In genomic region chr15:73078291-73078690, GRCh38 we compare ENCODE assay signal across 17 cellular contexts. TPM values are rescaled to one million over a fixed set of nuclear protein-coding genes. Genes with fewer than 3 reads are reported as not detected.
A peak's percentile ranks its signal among the peaks of the same experiment; 100 is the strongest.
DNase-seq lines count a peak whose midpoint lies in the region; ATAC-seq and TF ChIP-seq lines count a peak whose summit lies in the region.
"Had no signal": no experiment of that assay in that cellular context is flagged by ENCODE, and none has a peak within 500 bp of the region (broad histone marks: within the 10 kb centered on the region; RNA-seq: fewer than 3 reads in every experiment).

No MANE protein-coding gene starts in this region.

- WGBS in neuronal stem cell (ENCODE audit: extremely low coverage in 2 of 2, insufficient read length in 2 of 2, insufficient replicate concordance in 1 of 2), 2 donors: no CpG with 5 or more reads among the region's 4 CpGs

- H3K4me3 ChIP-seq in GM23338: no peak overlapping the region
- H3K4me3 ChIP-seq in neuronal stem cell (ENCODE audit: low read length in 2 of 2): no peak overlapping the region

- no peak overlapping the region for H3K27ac Mint-ChIP-seq in GM23338
- H3K27ac Mint-ChIP-seq: CD4-positive, alpha-beta T cell had no signal

- H3K4me3 Mint-ChIP-seq in GM23338: no peak overlapping the region
- H3K4me3 Mint-ChIP-seq: CD4-positive, alpha-beta T cell had no signal

- H3K36me3 Mint-ChIP-seq in GM23338 (ENCODE audit: low read depth): no peaks in the 10 kb centered on the region

- H2AK5ac ChIP-seq in neuronal stem cell (ENCODE audit: low read depth, low read length): no peak overlapping the region

- peaks cover 3% of the 10 kb centered on the region for H3K79me1 ChIP-seq in neuronal stem cell (ENCODE audit: low read depth, low read length)

- no peak overlapping the region for H3K4ac ChIP-seq in neuronal stem cell (ENCODE audit: low read length)

- intact Hi-C loops in cardiac septum (cut with DNase I): no loop called here

- H4K91ac ChIP-seq in neuronal stem cell (ENCODE audit: low read depth, low read length, poor library complexity): no peak overlapping the region

- H3K18ac ChIP-seq in neuronal stem cell (ENCODE audit: low read length): no peak overlapping the region

- H4K8ac ChIP-seq in neuronal stem cell (ENCODE audit: low read depth, low read length): no peak overlapping the region

- no peak overlapping the region for H2BK120ac ChIP-seq in neuronal stem cell (ENCODE audit: low read depth, low read length)

- H3K4me1 ChIP-seq in GM23338 (ENCODE audit: insufficient read depth) (peaks cover 11% of the 10 kb centered on the region), neuronal stem cell (ENCODE audit: control insufficient read depth in 2 of 2, insufficient read depth in 1 of 2, low read depth in 1 of 2, low read length in 2 of 2) (peaks cover 0 to 10% of the 10 kb centered on the region in 2 donors)

- H3F3A ChIP-seq in GM23338 (replicated peaks; ENCODE audit: low read depth): no peaks in the 10 kb centered on the region

- no peaks in the 10 kb centered on the region for H3K9me3 Mint-ChIP-seq in GM23338
- H3K9me3 Mint-ChIP-seq: CD4-positive, alpha-beta T cell had no signal

- peak; percentile 30; the same call in 1 of the 3 replicates for ATAC-seq in GM23338
- no peak for ATAC-seq in GM21526 (IDR thresholded peaks at IDR 0.05; ENCODE audit: low FRiP score, unreplicated experiment)

- H3K9me3 ChIP-seq in neuronal stem cell (replicated peaks in 1 of 2; ENCODE audit: control insufficient read depth in 2 of 2, insufficient read depth in 1 of 2, low read depth in 1 of 2, low read length in 2 of 2): no peaks in the 10 kb centered on the region

- H3K4me2 ChIP-seq in GM23338 (no peak overlapping the region), neuronal stem cell (ENCODE audit: insufficient read depth, low read length, poor library complexity, severe bottlenecking) (no peak overlapping the region)

- H3K79me2 ChIP-seq in GM23338 (replicated peaks; ENCODE audit: insufficient read depth): peaks cover 80% of the 10 kb centered on the region

- no peaks in the 10 kb centered on the region for H3K27me3 Mint-ChIP-seq in GM23338 (ENCODE audit: insufficient read depth, low read depth, poor library complexity)

- H3K4me1 Mint-ChIP-seq in GM23338: peaks cover 21% of the 10 kb centered on the region; the same call in 2 of the 3 replicates

- no peaks in the 10 kb centered on the region for H3K27me3 ChIP-seq in GM23338 (ENCODE audit: insufficient read depth)
- no peaks in the 10 kb centered on the region for H3K27me3 ChIP-seq in neuronal stem cell (ENCODE audit: control insufficient read depth in 3 of 3, insufficient read depth in 3 of 3, low read depth in 1 of 3, low read length in 3 of 3)

- TF ChIP-seq CTCF in GM23338 (conservative IDR thresholded peaks at IDR 0.05; ENCODE audit: low read depth in 2 of 2): no peak

- H3K9ac ChIP-seq in neuronal stem cell (ENCODE audit: low read depth, low read length, poor library complexity): no peak overlapping the region

- H3K27ac ChIP-seq in GM23338 (ENCODE audit: low read depth) (no peak overlapping the region), cingulate gyrus (ENCODE audit: low read depth, low read length) (peak overlapping the region; percentile 61), substantia nigra (ENCODE audit: low read depth, low read length, poor library complexity, severe bottlenecking) (peak overlapping the region; percentile 56), neuronal stem cell (replicated peaks; ENCODE audit: low read length) (no peak overlapping the region)

- H2BK5ac ChIP-seq in neuronal stem cell (ENCODE audit: low read length): no peak overlapping the region

- no peaks in the 10 kb centered on the region for H3K9me2 ChIP-seq in GM23338 (ENCODE audit: insufficient read depth)

- H2AFZ ChIP-seq in GM23338 (no peak overlapping the region), neuronal stem cell (ENCODE audit: low read length) (no peak overlapping the region)

- peaks cover 11% of the 10 kb centered on the region for H4K20me1 ChIP-seq in GM23338 (replicated peaks; ENCODE audit: insufficient read depth)

- H2BK15ac ChIP-seq in neuronal stem cell (ENCODE audit: low read length): no peak overlapping the region

- no peaks in the 10 kb centered on the region for H3K36me3 ChIP-seq in GM23338 (ENCODE audit: insufficient read depth)
- no peaks in the 10 kb centered on the region for H3K36me3 ChIP-seq in neuronal stem cell (replicated peaks in 1 of 2; ENCODE audit: control insufficient read depth in 2 of 2, insufficient read depth in 2 of 2, low read length in 2 of 2)

- no peak overlapping the region for H3K14ac ChIP-seq in neuronal stem cell (ENCODE audit: low read length)

- DNase-seq in GM23338 (ENCODE audit: low spot score) (no peak), medulla oblongata (ENCODE audit: extremely low spot score) (peak; percentile 27), substantia nigra (lab: John Stamatoyannopoulos, UW) (no peak), cardiac septum (ENCODE audit: low spot score) (no peak), neuronal stem cell (ENCODE audit: low spot score) (no peak)
- DNase-seq: CD4-positive, alpha-beta T cell; DMS79; GOT3; Karpas-422; MM.1S; NCI-H1105 treated with DMSO at 0.1 percent for 48 hours; NCI-H187 treated with DMSO at 0.1 percent for 48 hours; NCI-H2171 treated with DMSO at 0.1 percent for 48 hours; NCI-H510A; RPMI8226 had no signal

- no peak overlapping the region for H2BK12ac ChIP-seq in neuronal stem cell (ENCODE audit: low read length)

- no peak overlapping the region for H3K23ac ChIP-seq in neuronal stem cell (ENCODE audit: low read depth, low read length, poor library complexity)

TF ChIP-seq in GM23338, 12 proteins besides CTCF, POLR2A, EP300 and RAD21 (continues in another document):
- no peak for TF ChIP-seq REST (IDR thresholded peaks at IDR 0.05; ENCODE audit: unreplicated experiment)
- TF ChIP-seq EZH2phosphoT487 (IDR thresholded peaks at IDR 0.05; ENCODE audit: unreplicated experiment): no peak
- TF ChIP-seq ZNF114 (CRISPR knock-in tag; IDR thresholded peaks at IDR 0.05): no peak
- no peak for TF ChIP-seq ETS1 (IDR thresholded peaks at IDR 0.05)
- TF ChIP-seq ZNF331 (CRISPR knock-in tag; IDR thresholded peaks at IDR 0.05; ENCODE audit: low read depth): no peak
- no peak for TF ChIP-seq EZH2 (IDR thresholded peaks at IDR 0.05; ENCODE audit: low read depth, unreplicated experiment)
- no peak for TF ChIP-seq NANOG (IDR thresholded peaks at IDR 0.05; ENCODE audit: borderline replicate concordance)
- no peak for TF ChIP-seq POLR2AphosphoS5 (IDR thresholded peaks at IDR 0.05; ENCODE audit: low read depth)

RNA-seq across cellular contexts. Expression of gene NEO1, which starts 26.0 kb away (rescaled TPM):
- total RNA-seq in GM23338 (2014; rRNA removed; shearing (Covaris generic)): 40.6 and 45.8 TPM in 2 replicates
- polyA plus RNA-seq in GM23338 (2016; fragmentation: Nextera tagmentation; extraction: Ambion mirVana): 7.9 and 8.4 TPM in 2 replicates
- total RNA-seq in cardiac septum: 8.7 TPM
- 52.5 TPM for polyA plus RNA-seq in neuronal stem cell (2013, experiment 1 of 2)
- polyA plus RNA-seq in neuronal stem cell (2013, experiment 2 of 2): 50.7 TPM

Comparison
In these comparisons a context has a peak if more than half of its experiments do, and no peak if none do; other contexts are left out.
1. H3K27ac ChIP-seq: peak in cingulate gyrus (single experiment) and substantia nigra (single experiment); none in GM23338 (single experiment) and neuronal stem cell (single experiment).